9 cellular contexts compared by ENCODE assay signal in genomic region chr13:51643114-51643881, GRCh38. TPM values are rescaled to one million over a fixed set of nuclear protein-coding genes. Genes with fewer than 3 reads are reported as not detected.
DNase-seq lines count a peak whose midpoint lies in the region; ATAC-seq and TF ChIP-seq lines count a peak whose summit lies in the region.
"Had no signal": no experiment of that assay in that cellular context is flagged by ENCODE, and none has a peak within 500 bp of the region (broad histone marks: within the 10 kb centered on the region; RNA-seq: fewer than 3 reads in every experiment).

No MANE protein-coding gene starts in this region.

- H3K27ac Mint-ChIP-seq in activated naive CD4-positive, alpha-beta T cell treated with anti-CD3 and anti-CD28 coated beads for 36 hours = no peak overlapping the region

- peaks cover 3% of the 10 kb centered on the region for H3K9me3 Mint-ChIP-seq in activated naive CD4-positive, alpha-beta T cell treated with anti-CD3 and anti-CD28 coated beads for 36 hours

- peak; percentile 20 for DNase-seq in activated naive CD4-positive, alpha-beta T cell treated with anti-CD3 and anti-CD28 coated beads for 36 hours
- DNase-seq in activated naive CD4-positive, alpha-beta T cell treated with Interleukin-2 at 50 U/mL for 16 hours = no peak
- DNase-seq in T1000 (lab: John Stamatoyannopoulos, UW) = peak; percentile 14
- DNase-seq in foreskin keratinocyte = peak; percentile 93 to 97
- DNase-seq in stromal cell of bone marrow (ENCODE audit: low read depth) = peak; percentile 86
- no peak for DNase-seq in COR-L47 (lab: John Stamatoyannopoulos, UW)
- DNase-seq in cerebellum (ENCODE audit: low spot score) = no peak
- DNase-seq: DND-41 had no signal

- H3K4me3 Mint-ChIP-seq in activated naive CD4-positive, alpha-beta T cell treated with anti-CD3 and anti-CD28 coated beads for 36 hours = no peak overlapping the region

- intact Hi-C loops in activated naive CD4-positive, alpha-beta T cell treated with anti-CD3 and anti-CD28 coated beads for 36 hours (cut with micrococcal nuclease) = loop anchor here (1.0 kb wide), 1 partner anchor 8 kb away; no protein-coding TSS in a partner anchor

- no peaks in the 10 kb centered on the region for H3K36me3 Mint-ChIP-seq in activated naive CD4-positive, alpha-beta T cell treated with anti-CD3 and anti-CD28 coated beads for 36 hours (ENCODE audit: low read depth)

- H3K27me3 ChIP-seq in foreskin keratinocyte = no peaks in the 10 kb centered on the region

- H3K4me1 ChIP-seq in foreskin keratinocyte = peaks cover 60% of the 10 kb centered on the region

- peak overlapping the region; percentile 32 for H3K27ac ChIP-seq in foreskin keratinocyte

- TF ChIP-seq CTCF in foreskin keratinocyte (conservative IDR thresholded peaks at IDR 0.05) = no peak

- H3K4me1 Mint-ChIP-seq in activated naive CD4-positive, alpha-beta T cell treated with anti-CD3 and anti-CD28 coated beads for 36 hours (ENCODE audit: low read depth) = peaks cover 40% of the 10 kb centered on the region

- no peaks in the 10 kb centered on the region for H3K27me3 Mint-ChIP-seq in activated naive CD4-positive, alpha-beta T cell treated with anti-CD3 and anti-CD28 coated beads for 36 hours (ENCODE audit: low read depth)

- CTCF ChIA-PET in activated naive CD4-positive, alpha-beta T cell treated with anti-CD3 and anti-CD28 coated beads for 36 hours (lab: Charles Lee) = interaction anchor here (0.6 kb wide), 1 partner anchor 518 kb away, joined by 3 read pairs; no protein-coding TSS in a partner anchor

- ATAC-seq in foreskin keratinocyte (peak; percentile 88), GM21515 (IDR thresholded peaks at IDR 0.05; ENCODE audit: unreplicated experiment) (no peak)

RNA-seq across cellular contexts. Expression of gene WDFY2, which starts 59.0 kb away (rescaled TPM):
- total RNA-seq in activated naive CD4-positive, alpha-beta T cell treated with anti-CD3 and anti-CD28 coated beads for 36 hours = 10 to 100 TPM in 1 of 2 experiments, 1 to 10 TPM in 1; 8.3 to 11.3 TPM
- total RNA-seq in foreskin keratinocyte (21.5 and 23.6 TPM in 2 replicates), cerebellum (17.5 TPM)
- 9.2 and 11.1 TPM in 2 replicates for polyA plus RNA-seq in foreskin keratinocyte

Comparison
In these comparisons a context has a peak if more than half of its experiments do, and no peak if none do; other contexts are left out.
1. DNase-seq: peak in activated naive CD4-positive, alpha-beta T cell treated with anti-CD3 and anti-CD28 coated beads for 36 hours (single experiment), T1000 (single experiment), foreskin keratinocyte (2 of 2) and stromal cell of bone marrow (single experiment); none in activated naive CD4-positive, alpha-beta T cell treated with Interleukin-2 at 50 U/mL for 16 hours (single experiment), COR-L47 (single experiment) and cerebellum (single experiment).